Comparison of ENCODE assay signal across 37 cellular contexts in genomic region chr3:139988472-139988871, GRCh38. TPM values are rescaled to one million over a fixed set of nuclear protein-coding genes. Genes with fewer than 3 reads are reported as not detected.
"Had no signal": no experiment of that assay in that cellular context is flagged by ENCODE, and none has a peak within 500 bp of the region (broad histone marks: within the 10 kb centered on the region; RNA-seq: fewer than 3 reads in every experiment).

No MANE protein-coding gene starts in this region.

- H3K27me3 ChIP-seq: adrenal gland, ascending aorta had no signal

- H3K36me3 Mint-ChIP-seq: activated CD4-positive, alpha-beta memory T cell treated with anti-CD3 and anti-CD28 coated beads for 36 hours; activated naive CD4-positive, alpha-beta T cell treated with anti-CD3 and anti-CD28 coated beads, Interleukin-2, amount 50 U/mL, for 72 hours; activated naive CD8-positive, alpha-beta T cell treated with anti-CD3 and anti-CD28 coated beads for 36 hours; brain had no signal

- H3K9me3 Mint-ChIP-seq: activated B cell treated with CpG ODN at 0.5 μM for 24 hours; activated CD4-positive, alpha-beta memory T cell treated with anti-CD3 and anti-CD28 coated beads for 36 hours; activated CD4-positive, alpha-beta T cell treated with anti-CD3 and anti-CD28 coated beads, Interleukin-2, amount 10 ng/mL, durations not matched to agents 24 days and 14 days; activated CD8-positive, alpha-beta T cell treated with anti-CD3 and anti-CD28 coated beads for 36 hours; activated naive CD4-positive, alpha-beta T cell treated with anti-CD3 and anti-CD28 coated beads for 36 hours; activated naive CD4-positive, alpha-beta T cell treated with anti-CD3 and anti-CD28 coated beads, Interleukin-2, amount 50 U/mL, for 72 hours; activated naive CD8-positive, alpha-beta T cell treated with anti-CD3 and anti-CD28 coated beads for 36 hours; activated T-cell treated with anti-CD3 and anti-CD28 coated beads, Interleukin-2, amount 50 U/mL, for 4 hours; activated T-cell treated with anti-CD3 and anti-CD28 coated beads, Interleukin-2, amount 50 U/mL, for 72 hours; activated T-helper 1 cell treated with anti-CD3 and anti-CD28 coated beads, Interleukin-12 subunit alpha, Interleukin-12 subunit beta, Interleukin-2, Interleukin-4 antibody, amounts not matched to agents 30 ng/mL and 10 ng/mL and 1 ng/mL, durations not matched to agents 14 hours and 24 hours and 36 hours; activated T-helper 17 cell treated with anti-CD3 and anti-CD28 coated beads, Interleukin-2, amount 50 U/mL, for 72 hours; brain; central memory CD8-positive, alpha-beta T cell; T-helper 1 cell treated with Interleukin-12 subunit alpha and Interleukin-12 subunit beta and Interleukin-4 antibody, amounts not matched to agents 30 μg/mL and 1 μg/mL, for 36 hours; T-helper 2 cell treated with Interferon-gamma antibody and Interleukin-4, amounts not matched to agents 5 μg/mL and 100 μg/mL, for 36 hours had no signal

- H3K27me3 Mint-ChIP-seq: activated B cell treated with CpG ODN at 0.5 μM for 24 hours had no signal

- H3K4me3 ChIP-seq: adrenal gland, ascending aorta, cardiac muscle cell had no signal

- H3K4me3 Mint-ChIP-seq: activated B cell treated with CpG ODN at 0.5 μM for 24 hours; activated CD4-positive, alpha-beta memory T cell treated with anti-CD3 and anti-CD28 coated beads for 36 hours; activated CD4-positive, alpha-beta T cell treated with anti-CD3 and anti-CD28 coated beads, Interleukin-2, amount 10 ng/mL, durations not matched to agents 24 days and 14 days; activated CD8-positive, alpha-beta T cell treated with anti-CD3 and anti-CD28 coated beads for 36 hours; activated naive CD4-positive, alpha-beta T cell treated with anti-CD3 and anti-CD28 coated beads for 36 hours; activated naive CD8-positive, alpha-beta T cell treated with anti-CD3 and anti-CD28 coated beads for 36 hours; activated T-cell treated with anti-CD3 and anti-CD28 coated beads, Interleukin-2, amount 50 U/mL, for 4 hours; activated T-cell treated with anti-CD3 and anti-CD28 coated beads, Interleukin-2, amount 50 U/mL, for 72 hours; activated T-helper 1 cell treated with anti-CD3 and anti-CD28 coated beads, Interleukin-12 subunit alpha, Interleukin-12 subunit beta, Interleukin-2, Interleukin-4 antibody, amounts not matched to agents 30 ng/mL and 10 ng/mL and 1 ng/mL, durations not matched to agents 14 hours and 24 hours and 36 hours; activated T-helper 17 cell treated with anti-CD3 and anti-CD28 coated beads, Interleukin-2, amount 50 U/mL, for 72 hours; brain; central memory CD8-positive, alpha-beta T cell; T-helper 1 cell treated with Interleukin-12 subunit alpha and Interleukin-12 subunit beta and Interleukin-4 antibody, amounts not matched to agents 30 μg/mL and 1 μg/mL, for 36 hours; T-helper 2 cell treated with Interferon-gamma antibody and Interleukin-4, amounts not matched to agents 5 μg/mL and 100 μg/mL, for 36 hours had no signal

- H3K4me1 Mint-ChIP-seq: activated B cell treated with CpG ODN at 0.5 μM for 24 hours; activated CD4-positive, alpha-beta T cell treated with anti-CD3 and anti-CD28 coated beads, Interleukin-2, amount 10 ng/mL, durations not matched to agents 24 days and 14 days; activated naive CD8-positive, alpha-beta T cell treated with anti-CD3 and anti-CD28 coated beads for 36 hours; activated T-helper 17 cell treated with anti-CD3 and anti-CD28 coated beads, Interleukin-2, amount 50 U/mL, for 72 hours; central memory CD8-positive, alpha-beta T cell had no signal

- H3K27ac Mint-ChIP-seq: activated B cell treated with CpG ODN at 0.5 μM for 24 hours; activated CD4-positive, alpha-beta memory T cell treated with anti-CD3 and anti-CD28 coated beads for 36 hours; activated CD4-positive, alpha-beta T cell treated with anti-CD3 and anti-CD28 coated beads, Interleukin-2, amount 10 ng/mL, durations not matched to agents 24 days and 14 days; activated CD8-positive, alpha-beta T cell treated with anti-CD3 and anti-CD28 coated beads for 36 hours; activated naive CD4-positive, alpha-beta T cell treated with anti-CD3 and anti-CD28 coated beads for 36 hours; activated naive CD4-positive, alpha-beta T cell treated with anti-CD3 and anti-CD28 coated beads, Interleukin-2, amount 50 U/mL, for 72 hours; activated naive CD8-positive, alpha-beta T cell treated with anti-CD3 and anti-CD28 coated beads for 36 hours; activated T-cell treated with anti-CD3 and anti-CD28 coated beads, Interleukin-2, amount 50 U/mL, for 72 hours; activated T-helper 1 cell treated with anti-CD3 and anti-CD28 coated beads, Interleukin-12 subunit alpha, Interleukin-12 subunit beta, Interleukin-2, Interleukin-4 antibody, amounts not matched to agents 30 ng/mL and 10 ng/mL and 1 ng/mL, durations not matched to agents 14 hours and 24 hours and 36 hours; activated T-helper 17 cell treated with anti-CD3 and anti-CD28 coated beads, Interleukin-2, amount 50 U/mL, for 72 hours; brain; T-helper 1 cell treated with Interleukin-12 subunit alpha and Interleukin-12 subunit beta and Interleukin-4 antibody, amounts not matched to agents 30 μg/mL and 1 μg/mL, for 36 hours; T-helper 2 cell treated with Interferon-gamma antibody and Interleukin-4, amounts not matched to agents 5 μg/mL and 100 μg/mL, for 36 hours had no signal

- H3K4me1 ChIP-seq: adrenal gland, ascending aorta had no signal

- DNase-seq: activated B cell treated with CpG ODN at 0.5 μM for 24 hours; activated CD4-positive, alpha-beta memory T cell treated with anti-CD3 and anti-CD28 coated beads for 36 hours; activated CD4-positive, alpha-beta T cell treated with anti-CD3 and anti-CD28 coated beads for 4 hours; activated CD4-positive, alpha-beta T cell treated with anti-CD3 and anti-CD28 coated beads, Interleukin-2, amount 10 ng/mL, durations not matched to agents 24 days and 14 days; activated CD4-positive, alpha-beta T cell treated with anti-CD3 and anti-CD28 coated beads, Interleukin-2, amount 50 U/mL, for 1 hour; activated CD4-positive, alpha-beta T cell treated with anti-CD3 and anti-CD28 coated beads, Interleukin-2, amount 50 U/mL, for 4 hours; activated CD4-positive, CD25-positive, alpha-beta regulatory T cell treated with anti-CD3 and anti-CD28 coated beads, Interleukin-2, amount 50 U/mL, for 72 hours; activated CD8-positive, alpha-beta memory T cell treated with anti-CD3 and anti-CD28 coated beads, Interleukin-2, amount 50 U/mL, for 4 hours; activated CD8-positive, alpha-beta T cell treated with anti-CD3 and anti-CD28 coated beads for 36 hours; activated effector memory CD4-positive, alpha-beta T cell treated with anti-CD3 and anti-CD28 coated beads, Interleukin-2, amount 50 U/mL, for 16 hours; activated gamma-delta T cell treated with Interleukin-2 at 50 U/mL for 16 hours; activated naive CD4-positive, alpha-beta T cell; activated naive CD4-positive, alpha-beta T cell treated with anti-CD3 and anti-CD28 coated beads for 36 hours; activated naive CD4-positive, alpha-beta T cell treated with anti-CD3 and anti-CD28 coated beads, Interleukin-2, amount 50 U/mL, for 16 hours; activated naive CD8-positive, alpha-beta T cell treated with anti-CD3 and anti-CD28 coated beads for 36 hours; activated T-cell treated with anti-CD3 and anti-CD28 coated beads for 4 hours; activated T-cell treated with anti-CD3 and anti-CD28 coated beads, Interleukin-2, amount 50 U/mL, for 1 hour; activated T-cell treated with anti-CD3 and anti-CD28 coated beads, Interleukin-2, amount 50 U/mL, for 4 hours; activated T-cell treated with anti-CD3 and anti-CD28 coated beads, Interleukin-2, amount 50 U/mL, for 72 hours; adrenal gland; amniotic stem cell; caudate nucleus; cerebellar nuclear complex; T-helper 1 cell; T-helper 2 cell; T-helper 9 cell had no signal

- ATAC-seq: activated CD8-positive, alpha-beta T cell treated with anti-CD3 and anti-CD28 coated beads for 36 hours; activated naive CD4-positive, alpha-beta T cell treated with anti-CD3 and anti-CD28 coated beads, Interleukin-2, amount 50 U/mL, for 72 hours; activated T-cell treated with anti-CD3 and anti-CD28 coated beads, Interleukin-2, amount 50 U/mL, for 4 hours; activated T-cell treated with anti-CD3 and anti-CD28 coated beads, Interleukin-2, amount 50 U/mL, for 72 hours; activated T-helper 17 cell treated with anti-CD3 and anti-CD28 coated beads, Interleukin-2, amount 50 U/mL, for 72 hours had no signal

- H3K36me3 ChIP-seq: adrenal gland, ascending aorta, cardiac muscle cell had no signal

- H3K27ac ChIP-seq: adrenal gland, ascending aorta, cardiac muscle cell, VCaP had no signal

- H3K9me3 ChIP-seq: adrenal gland, ascending aorta had no signal

RNA-seq across cellular contexts. Expression of gene CLSTN2, which starts 53.5 kb away (rescaled TPM):
- total RNA-seq: activated B cell treated with CpG ODN at 0.5 μM for 24 hours; activated CD4-positive, alpha-beta memory T cell treated with anti-CD3 and anti-CD28 coated beads for 36 hours; activated CD4-positive, alpha-beta T cell treated with anti-CD3 and anti-CD28 coated beads, Interleukin-2, amount 10 ng/mL, durations not matched to agents 24 days and 14 days; activated CD8-positive, alpha-beta memory T cell treated with anti-CD3 and anti-CD28 coated beads for 36 hours; activated CD8-positive, alpha-beta T cell treated with anti-CD3 and anti-CD28 coated beads for 36 hours; activated naive CD4-positive, alpha-beta T cell treated with anti-CD3 and anti-CD28 coated beads for 36 hours; activated naive CD4-positive, alpha-beta T cell treated with anti-CD3 and anti-CD28 coated beads, Interleukin-2, amount 50 U/mL, for 72 hours; activated T-cell treated with anti-CD3 and anti-CD28 coated beads, Interleukin-2, amount 50 U/mL, for 72 hours; activated T-helper 1 cell treated with anti-CD3 and anti-CD28 coated beads, Interleukin-12 subunit alpha, Interleukin-12 subunit beta, Interleukin-2, Interleukin-4 antibody, amounts not matched to agents 30 ng/mL and 10 ng/mL and 1 ng/mL, durations not matched to agents 14 hours and 24 hours and 36 hours had no signal
